Comparison of ENCODE assay signal across 8 cellular contexts in the genomic region with DNA sequence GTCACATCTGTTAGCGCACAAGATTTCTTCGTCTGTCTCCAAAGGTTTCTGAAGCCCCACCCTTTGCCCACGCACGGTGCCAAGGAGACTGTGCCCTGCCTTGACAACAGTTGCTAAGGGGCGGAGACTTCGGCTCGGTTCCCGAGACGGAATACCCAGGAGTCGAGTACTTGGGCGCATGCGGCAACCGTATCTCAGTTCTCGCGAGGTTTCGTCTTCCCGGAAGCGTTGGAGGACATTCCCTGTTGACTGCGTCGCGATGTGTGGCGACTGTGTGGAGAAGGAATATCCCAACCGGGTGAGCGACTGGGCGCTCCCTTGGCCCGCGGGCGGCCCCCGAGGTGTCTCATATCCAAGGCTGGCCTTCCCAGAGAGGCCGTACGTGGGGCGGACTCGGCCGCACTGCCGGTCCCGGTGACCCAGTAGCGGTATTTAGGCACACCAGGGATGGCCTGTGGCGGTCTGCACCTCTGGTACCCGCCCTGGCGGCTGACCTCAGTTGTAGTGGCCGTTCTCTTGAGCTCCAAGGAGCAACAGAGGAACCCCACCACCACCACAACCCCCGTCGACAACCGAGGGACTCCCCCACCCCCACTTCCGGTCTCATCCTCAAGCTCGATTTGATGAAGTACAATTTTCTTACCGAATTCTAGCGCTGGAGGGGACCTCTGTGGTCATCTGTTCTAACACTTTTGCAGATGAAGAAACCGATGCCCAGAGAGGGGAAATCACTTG. TPM values are rescaled to one million over a fixed set of nuclear protein-coding genes. Genes with fewer than 3 reads are reported as not detected.
DNase-seq lines count a peak whose midpoint lies in the region; ATAC-seq and TF ChIP-seq lines count a peak whose summit lies in the region.

A gene (plus strand): TSS at position 219 of the 735 bp plus-strand sequence. CDS start 41 bp downstream, at position 260.

- H3K36me3 ChIP-seq in SK-N-MC (ENCODE audit: insufficient read depth, low read length) (no peaks in the 10 kb centered on the region), gastroesophageal sphincter (no peaks in the 10 kb centered on the region), neutrophil (no peaks in the 10 kb centered on the region)

- CTCF ChIA-PET in activated naive CD4-positive, alpha-beta T cell treated with anti-CD3 and anti-CD28 coated beads, Interleukin-2, amount 10 ng/mL, durations not matched to agents 7 days and 5 days (lab: Charles Lee): interaction anchor here (1.0 to 2.0 kb wide), 4 partner anchors 9 to 56 kb away, joined by 3 to 8 read pairs (median 4); no protein-coding TSS in a partner anchor

- H3K27ac ChIP-seq in SK-N-MC (peak within 1 kb of the TSS; percentile 79), gastroesophageal sphincter (peak within 1 kb of the TSS; percentile 79 to 98 (median 93)), neutrophil (peak within 1 kb of the TSS; percentile 95), substantia nigra (ENCODE audit: low read depth, low read length, poor library complexity, severe bottlenecking) (peak within 1 kb of the TSS; percentile 88)

- H3K4me1 ChIP-seq in gastroesophageal sphincter (peaks cover 6 to 47% (median 13%) of the 10 kb centered on the region in 3 donors), neutrophil (ENCODE audit: control insufficient read depth in 1 of 2, insufficient read depth in 1 of 2, low read depth in 1 of 2, low read length in 1 of 2) (peaks cover 24 to 25% of the 10 kb centered on the region in 2 experiments)

- H3K4me3 Mint-ChIP-seq in HFFc6: peak within 1 kb of the TSS; percentile 98
- H3K4me3 Mint-ChIP-seq in activated naive CD4-positive, alpha-beta T cell treated with anti-CD3 and anti-CD28 coated beads, Interleukin-2, amount 10 ng/mL, durations not matched to agents 7 days and 5 days: peak within 1 kb of the TSS; percentile 81

- no peaks in the 10 kb centered on the region for H3K9me3 Mint-ChIP-seq in HFFc6
- no peaks in the 10 kb centered on the region for H3K9me3 Mint-ChIP-seq in activated naive CD4-positive, alpha-beta T cell treated with anti-CD3 and anti-CD28 coated beads, Interleukin-2, amount 10 ng/mL, durations not matched to agents 7 days and 5 days

- peaks cover 11% of the 10 kb centered on the region for H3K27me3 ChIP-seq in gastroesophageal sphincter
- peaks cover 3% of the 10 kb centered on the region for H3K27me3 ChIP-seq in neutrophil

- H3K9me3 ChIP-seq in SK-N-MC (ENCODE audit: low read depth, low read length) (no peaks in the 10 kb centered on the region), gastroesophageal sphincter (no peaks in the 10 kb centered on the region), neutrophil (no peaks in the 10 kb centered on the region)

- H3K4me3 ChIP-seq in NB4 (ENCODE audit: low read depth, low read length) (peak within 1 kb of the TSS; percentile 81), SK-N-MC (peak within 1 kb of the TSS; percentile 99), gastroesophageal sphincter (peak within 1 kb of the TSS; percentile 76 to 78), neutrophil (ENCODE audit: low read depth in 1 of 2, low read length in 1 of 2) (peak within 1 kb of the TSS; percentile 90 to 92)

- DNase-seq in GM04503 (ENCODE audit: low read depth): peak; percentile 90
- DNase-seq in HFFc6: peak; percentile 98
- peak; percentile 96 for DNase-seq in NB4 (ENCODE audit: low read depth)
- DNase-seq in SK-N-MC (ENCODE audit: low read depth, low spot score): peak; percentile 95
- DNase-seq in activated naive CD4-positive, alpha-beta T cell treated with anti-CD3 and anti-CD28 coated beads, Interleukin-2, amount 10 ng/mL, durations not matched to agents 7 days and 5 days: peak; percentile 98
- DNase-seq in substantia nigra (lab: John Stamatoyannopoulos, UW): peak; percentile 68 to 99 (median 94)

- TF ChIP-seq POLR2A in NB4 (IDR thresholded peaks at IDR 0.05; ENCODE audit: extremely low read depth, insufficient read length) (peak; percentile 95), gastroesophageal sphincter (IDR thresholded peaks at IDR 0.05) (peak; percentile 77 to 78)

- peaks cover 45% of the 10 kb centered on the region for H3K4me1 Mint-ChIP-seq in HFFc6 (ENCODE audit: low read depth)
- peaks cover 48% of the 10 kb centered on the region for H3K4me1 Mint-ChIP-seq in activated naive CD4-positive, alpha-beta T cell treated with anti-CD3 and anti-CD28 coated beads, Interleukin-2, amount 10 ng/mL, durations not matched to agents 7 days and 5 days

- TF ChIP-seq CTCF in HFFc6 (IDR thresholded peaks at IDR 0.05) (no peak), NB4 (IDR thresholded peaks at IDR 0.05; ENCODE audit: low read depth, low read length) (no peak), gastroesophageal sphincter (IDR thresholded peaks at IDR 0.05) (peak in 1 of 4 experiments; percentile 18), neutrophil (IDR thresholded peaks at IDR 0.05) (no peak)

- peaks cover 20% of the 10 kb centered on the region for H3K36me3 Mint-ChIP-seq in HFFc6 (ENCODE audit: low read depth)
- peaks cover 31% of the 10 kb centered on the region for H3K36me3 Mint-ChIP-seq in activated naive CD4-positive, alpha-beta T cell treated with anti-CD3 and anti-CD28 coated beads, Interleukin-2, amount 10 ng/mL, durations not matched to agents 7 days and 5 days

- no peak for TF ChIP-seq EP300 in gastroesophageal sphincter (IDR thresholded peaks at IDR 0.05)

- ATAC-seq in gastroesophageal sphincter: peak; percentile 99

- WGBS in gastroesophageal sphincter (ENCODE audit: low coverage in 1 of 2), 2 donors: 0% methylated on average over 1 to 3 of the region's 49 CpGs

- H3K27ac Mint-ChIP-seq in HFFc6: peak within 1 kb of the TSS; percentile 95
- H3K27ac Mint-ChIP-seq in activated naive CD4-positive, alpha-beta T cell treated with anti-CD3 and anti-CD28 coated beads, Interleukin-2, amount 10 ng/mL, durations not matched to agents 7 days and 5 days: peak within 1 kb of the TSS; percentile 89

- peaks cover 2% of the 10 kb centered on the region; the same call in 1 of the 2 replicates for H3K27me3 Mint-ChIP-seq in HFFc6 (ENCODE audit: insufficient read depth)
- peaks cover 11% of the 10 kb centered on the region for H3K27me3 Mint-ChIP-seq in activated naive CD4-positive, alpha-beta T cell treated with anti-CD3 and anti-CD28 coated beads, Interleukin-2, amount 10 ng/mL, durations not matched to agents 7 days and 5 days

- H3K9ac ChIP-seq in SK-N-MC (ENCODE audit: insufficient read length): peak within 1 kb of the TSS; percentile 99

RNA-seq across cellular contexts. Expression of the gene that starts here (rescaled TPM):
- 10 to 100 TPM; 51.9 to 63.3 (median 59.2) TPM for total RNA-seq in HFFc6 (2021; fragmentation: NEBNext Ultra II Directional; extraction: Animal tissue kit (Norgen Biotek cat#: 25700))
- 100 to 1,000 TPM in 3 of 4 donors, 10 to 100 TPM in 1; 88.0 to 183 (median 114) TPM for total RNA-seq in gastroesophageal sphincter

Comparison
In these comparisons a context has a peak if more than half of its experiments do, and no peak if none do; other contexts are left out.
1. Peak in every context shown above with its lines: DNase-seq, ATAC-seq, H3K4me3 ChIP-seq and H3K27ac ChIP-seq.